9 cellular contexts compared by ENCODE assay signal in genomic region chr1:116855788-116856187, GRCh38. TPM values are rescaled to one million over a fixed set of nuclear protein-coding genes. Genes with fewer than 3 reads are reported as not detected.
DNase-seq lines count a peak whose midpoint lies in the region; ATAC-seq and TF ChIP-seq lines count a peak whose summit lies in the region.
"Had no signal": no experiment of that assay in that cellular context is flagged by ENCODE, and none has a peak within 500 bp of the region (broad histone marks: within the 10 kb centered on the region; RNA-seq: fewer than 3 reads in every experiment).

No MANE protein-coding gene starts in this region.

- CTCF ChIA-PET in PC-3 (lab: Charles Lee): no interaction called here

- no TSS peak for BruUV-seq in PC-3 (replicated peaks; lab: Mats Ljungman, UMichigan)

- peak overlapping the region; percentile 47; the same call in 1 of the 2 replicates for H2AFZ ChIP-seq in PC-3 (ENCODE audit: low read length)

- ATAC-seq in PC-3 (no peak), GM21367 (IDR thresholded peaks at IDR 0.05; ENCODE audit: unreplicated experiment) (no peak)

- no peaks in the 10 kb centered on the region for H3F3A ChIP-seq in PC-3 (ENCODE audit: low read length, unreplicated experiment)

- DNase-seq in AG09319 (ENCODE audit: extremely low read depth, low read depth): peak; percentile 68
- peak; percentile 65 for DNase-seq in LHCN-M2 (ENCODE audit: low read depth)
- DNase-seq in PC-3: no peak
- no peak for DNase-seq in left ventricle myocardium inferior
- no peak for DNase-seq in SKM-1 treated with dmso at 0.1 percent for 144 hours (lab: John Stamatoyannopoulos, UW; ENCODE audit: unreplicated experiment)
- no peak for DNase-seq in T-helper 2 cell
- no peak for DNase-seq in caudate nucleus (lab: John Stamatoyannopoulos, UW)
- DNase-seq: activated naive CD8-positive, alpha-beta T cell treated with anti-CD3 and anti-CD28 coated beads, Interleukin-2, amount 10 ng/mL, durations not matched to agents 7 days and 5 days had no signal

- H3K9me2 ChIP-seq in PC-3 (replicated peaks; ENCODE audit: low read length): no peaks in the 10 kb centered on the region

- no peak overlapping the region for H3K4me2 ChIP-seq in PC-3 (ENCODE audit: low read length)

- H3K79me2 ChIP-seq in PC-3 (ENCODE audit: low read length): no peaks in the 10 kb centered on the region

- no peak overlapping the region for H3K9ac ChIP-seq in PC-3 (ENCODE audit: low read length)

- H4K20me1 ChIP-seq in PC-3 (ENCODE audit: low read length): no peaks in the 10 kb centered on the region

- H3K27me3 ChIP-seq in PC-3 (ENCODE audit: low read length): no peaks in the 10 kb centered on the region
- no peaks in the 10 kb centered on the region for H3K27me3 ChIP-seq in left ventricle myocardium inferior (ENCODE audit: low read depth)

- intact Hi-C loops in PC-3 (cut with micrococcal nuclease): no loop called here
- intact Hi-C loops in left ventricle myocardium inferior (cut with micrococcal nuclease): no loop called here

- H3K4me1 ChIP-seq in PC-3 (ENCODE audit: insufficient read depth, low read length): peaks cover 38% of the 10 kb centered on the region
- H3K4me1 ChIP-seq in left ventricle myocardium inferior: peaks cover 19% of the 10 kb centered on the region

- no peaks in the 10 kb centered on the region for H3K9me3 ChIP-seq in PC-3 (ENCODE audit: low read length)
- H3K9me3 ChIP-seq in left ventricle myocardium inferior (replicated peaks): no peaks in the 10 kb centered on the region

- H3K4me3 ChIP-seq in PC-3 (ENCODE audit: low read length) (no peak overlapping the region), left ventricle myocardium inferior (no peak overlapping the region)

- TF ChIP-seq CTCF in AG09319 (IDR thresholded peaks at IDR 0.05; ENCODE audit: low read depth, low read length) (no peak), PC-3 (conservative IDR thresholded peaks at IDR 0.05; ENCODE audit: low read depth, low read length) (no peak), left ventricle myocardium inferior (IDR thresholded peaks at IDR 0.05; ENCODE audit: borderline replicate concordance) (no peak)

- H3K36me3 ChIP-seq in PC-3 (ENCODE audit: low read depth, low read length): no peaks in the 10 kb centered on the region
- no peaks in the 10 kb centered on the region for H3K36me3 ChIP-seq in left ventricle myocardium inferior

- POLR2A ChIA-PET in PC-3 (lab: Charles Lee; ENCODE audit: unreplicated experiment): interaction anchor here (0.6 kb wide), 1 partner anchor 49 kb away, joined by 3 read pairs; no protein-coding TSS in a partner anchor

- H3K27ac ChIP-seq in PC-3 (ENCODE audit: low read length) (no peak overlapping the region), left ventricle myocardium inferior (replicated peaks) (peak overlapping the region; percentile 44), caudate nucleus (ENCODE audit: low read depth, low read length) (no peak overlapping the region)

RNA-seq across cellular contexts. Expression of gene PTGFRN, which starts 53.9 kb away (rescaled TPM):
- total RNA-seq in LHCN-M2 (2014; rRNA removed): 60.0 and 61.7 TPM in 2 replicates
- 29.1 TPM for polyA plus RNA-seq in LHCN-M2 (2012)
- 57.4 and 77.8 TPM in 2 replicates for total RNA-seq in PC-3 (2014; rRNA removed)
- total RNA-seq in left ventricle myocardium inferior: 111 TPM

Comparison
In these comparisons a context has a peak if more than half of its experiments do, and no peak if none do; other contexts are left out.
1. DNase-seq: peak in AG09319 (single experiment) and LHCN-M2 (single experiment); none in PC-3 (single experiment), left ventricle myocardium inferior (single experiment), SKM-1 treated with dmso at 0.1 percent for 144 hours (single experiment), T-helper 2 cell (0 of 5) and caudate nucleus (0 of 61).